15 cellular contexts compared by ENCODE assay signal in genomic region chr18:63929377-63929776, GRCh38. TPM values are rescaled to one million over a fixed set of nuclear protein-coding genes. Genes with fewer than 3 reads are reported as not detected.
"Had no signal": no experiment of that assay in that cellular context is flagged by ENCODE, and none has a peak within 500 bp of the region (broad histone marks: within the 10 kb centered on the region; RNA-seq: fewer than 3 reads in every experiment).

No MANE protein-coding gene starts in this region.

RNA-seq across cellular contexts. Expression of gene HMSD, which starts 19.7 kb away (rescaled TPM):
- total RNA-seq: dermis blood vessel endothelial cell, left ventricle myocardium inferior, mucosa of gallbladder, osteocyte, prostate gland, smooth muscle cell, suprapubic skin had no signal
- polyA plus RNA-seq: naive thymus-derived CD4-positive, alpha-beta T cell had no signal

RNA-seq across cellular contexts. Expression of gene SERPINB10, which starts 21.6 kb away (rescaled TPM):
- total RNA-seq: dermis blood vessel endothelial cell, heart right ventricle, left colon, left ventricle myocardium inferior, mammary epithelial cell, mucosa of gallbladder, osteocyte, sciatic nerve, transverse colon, upper lobe of right lung, uterus had no signal
- polyA plus RNA-seq: heart right ventricle; naive thymus-derived CD4-positive, alpha-beta T cell; smooth muscle cell had no signal

RNA-seq across cellular contexts. Expression of gene SERPINB2, which starts 41.9 kb away (rescaled TPM):
- total RNA-seq: dermis blood vessel endothelial cell, left colon, left ventricle myocardium inferior, mucosa of gallbladder, osteocyte had no signal
- polyA plus RNA-seq: naive thymus-derived CD4-positive, alpha-beta T cell had no signal
